8 cellular contexts compared by ENCODE assay signal in genomic region chr19:12665646-12666304, GRCh38. TPM values are rescaled to one million over a fixed set of nuclear protein-coding genes. Genes with fewer than 3 reads are reported as not detected.
A peak's percentile ranks its signal among the peaks of the same experiment; 100 is the strongest.
DNase-seq lines count a peak whose midpoint lies in the region; ATAC-seq, FAIRE-seq and TF ChIP-seq lines count a peak whose summit lies in the region.

No MANE protein-coding gene starts in this region.

- no peak overlapping the region for H3K14ac ChIP-seq in H1 (ENCODE audit: insufficient read length)

- H2BK20ac ChIP-seq in H1 (ENCODE audit: low read length) = no peak overlapping the region

- no peak overlapping the region for H2BK120ac ChIP-seq in H1 (replicated peaks; ENCODE audit: low read depth, low read length)

- TF ChIP-seq POLR2A in H1 (IDR thresholded peaks at IDR 0.05; ENCODE audit: control extremely low read depth in 1 of 2, low read depth in 2 of 2, low read length in 2 of 2) = no peak

- H3K79me2 ChIP-seq in PC-3 (ENCODE audit: low read length) (peaks cover 50% of the 10 kb centered on the region), H1 (ENCODE audit: control insufficient read depth in 1 of 2, insufficient read depth in 2 of 2, low read length in 2 of 2) (peaks cover 0 to 22% of the 10 kb centered on the region in 2 experiments; a peak in 1 of 4 replicates), osteoblast (ENCODE audit: insufficient read depth, low read length) (peaks cover 47% of the 10 kb centered on the region)

- POLR2A ChIA-PET in PC-3 (lab: Charles Lee; ENCODE audit: unreplicated experiment) = interaction anchor here (0.6 kb wide), 2 partner anchors 214 to 382 kb away, joined by 3 to 4 read pairs; no protein-coding TSS in a partner anchor
- POLR2A ChIA-PET in H1 (lab: Charles Lee; ENCODE audit: partially characterized antibody) = interaction anchor here (0.8 to 5.3 kb wide), 7 partner anchors 11 to 1835 kb away, joined by 3 to 31 read pairs (median 7); partner anchors contain the start of genes DHPS and TNPO2

- no peak overlapping the region for H3K18ac ChIP-seq in H1 (ENCODE audit: extremely low read depth, low read length)

- peak overlapping the region; percentile 68 for H2BK12ac ChIP-seq in H1 (ENCODE audit: low read depth, low read length)

- TF ChIP-seq EP300 in H1 (IDR thresholded peaks at IDR 0.05; ENCODE audit: borderline replicate concordance in 1 of 2, low read depth in 2 of 2, low read length in 2 of 2) = no peak

- intact Hi-C loops in PC-3 (cut with micrococcal nuclease) = loop anchor here (2.0 kb wide), 1 partner anchor 55 kb away; the partner anchor contains the start of genes ZNF490 and ZNF791

- H3K4me3 ChIP-seq in PC-3 (ENCODE audit: low read length) = peak overlapping the region; percentile 88
- peak overlapping the region; percentile 88 to 97 (median 92) for H3K4me3 ChIP-seq in H1 (ENCODE audit: extremely low read depth in 1 of 4, insufficient read depth in 2 of 4, low read depth in 3 of 4, low read length in 4 of 4)
- peak overlapping the region; percentile 88 for H3K4me3 ChIP-seq in osteoblast (ENCODE audit: insufficient read depth, low read length)

- peak overlapping the region; percentile 82 for H4K8ac ChIP-seq in H1 (ENCODE audit: extremely low read depth, insufficient read depth, low read length)

- H4K5ac ChIP-seq in H1 (ENCODE audit: insufficient read length, low read depth, low read length) = no peak overlapping the region

- H3K9me3 ChIP-seq in ES-I3 (ENCODE audit: control insufficient read depth, insufficient read depth, low read length) = no peaks in the 10 kb centered on the region
- H3K9me3 ChIP-seq in PC-3 (ENCODE audit: low read length) = no peaks in the 10 kb centered on the region
- no peaks in the 10 kb centered on the region for H3K9me3 ChIP-seq in H1 (ENCODE audit: insufficient read depth in 2 of 2, low read depth in 1 of 2, low read length in 1 of 2)
- no peaks in the 10 kb centered on the region for H3K9me3 ChIP-seq in osteoblast (ENCODE audit: low read depth, low read length)

- H3K23me2 ChIP-seq in H1 (ENCODE audit: low read depth, low read length) = peaks cover 24% of the 10 kb centered on the region

- H3K79me1 ChIP-seq in H1 (ENCODE audit: low read depth, low read length) = peaks cover 4% of the 10 kb centered on the region; the same call in 1 of the 2 replicates

- 85% methylated on average over 12 of the region's 12 CpGs; no CpG with 5 or more reads in 1 of the 2 experiments for WGBS in H1 (ENCODE audit: extremely low coverage in 1 of 2, insufficient coverage in 1 of 2, insufficient read length in 1 of 2, insufficient replicate concordance in 2 of 2, low coverage in 1 of 2, low lambda C conversion rate in 2 of 2, missing lambda C conversion rate in 1 of 2), 2 experiments

- TF ChIP-seq RAD21 in H1 (IDR thresholded peaks at IDR 0.05 in 1 of 2, conservative IDR thresholded peaks at IDR 0.05 in 1 of 2; ENCODE audit: low read depth in 2 of 2, low read length in 2 of 2) = no peak

- no peak overlapping the region for H3K4ac ChIP-seq in H1 (replicated peaks; ENCODE audit: insufficient read length, low read depth, low read length)

- peak overlapping the region; percentile 55; the same call in 1 of the 2 replicates for H2BK5ac ChIP-seq in H1 (ENCODE audit: low read depth, low read length)

- CTCF ChIA-PET in PC-3 (lab: Charles Lee) (no interaction called here), H1 (lab: Charles Lee; ENCODE audit: partially characterized antibody) (interaction anchor here (0.8 to 2.3 kb wide), 5 partner anchors 9 to 102 kb away, joined by 3 to 7 read pairs (median 6); no protein-coding TSS in a partner anchor)

- no peaks in the 10 kb centered on the region for H3F3A ChIP-seq in PC-3 (ENCODE audit: low read length, unreplicated experiment)

- BruUV-seq in PC-3 (replicated peaks; lab: Mats Ljungman, UMichigan) = no TSS peak

- no peak overlapping the region for H2BK15ac ChIP-seq in H1 (ENCODE audit: low read length)

- peak overlapping the region; percentile 90 for H2AFZ ChIP-seq in PC-3 (ENCODE audit: low read length)
- no peak overlapping the region for H2AFZ ChIP-seq in H1 (ENCODE audit: low read length)
- H2AFZ ChIP-seq in osteoblast (ENCODE audit: low read length) = peak overlapping the region; percentile 81

- H4K91ac ChIP-seq in H1 (replicated peaks; ENCODE audit: insufficient read length, low read length) = no peak overlapping the region

- H3K27ac ChIP-seq in PC-3 (ENCODE audit: low read length) (no peak overlapping the region), H1 (ENCODE audit: low read depth, low read length) (peak overlapping the region; percentile 27; the same call in 1 of the 2 replicates), osteoblast (ENCODE audit: low read depth, low read length) (peak overlapping the region; percentile 69)

- DNase-seq in PC-3 (no peak), H1 (ENCODE audit: low read depth in 1 of 2, low spot score in 2 of 2) (no peak), osteoblast (ENCODE audit: insufficient read length, low spot score, missing footprints) (peak; percentile 86), NCI-H146 treated with DMSO at 0.1 percent for 48 hours (lab: John Stamatoyannopoulos, UW; ENCODE audit: unreplicated experiment) (no peak), SHP77 treated with DMSO at 0.1 percent for 48 hours (lab: John Stamatoyannopoulos, UW) (no peak), SKM-1 (lab: John Stamatoyannopoulos, UW; ENCODE audit: unreplicated experiment) (no peak)

- no peaks in the 10 kb centered on the region for H3K27me3 ChIP-seq in PC-3 (ENCODE audit: low read length)
- H3K27me3 ChIP-seq in H1 (replicated peaks in 1 of 4; ENCODE audit: control insufficient read depth in 3 of 4, extremely low read depth in 1 of 4, insufficient read depth in 3 of 4, low read length in 3 of 4) = no peaks in the 10 kb centered on the region; a peak in 1 of 7 replicates
- no peaks in the 10 kb centered on the region for H3K27me3 ChIP-seq in osteoblast (ENCODE audit: insufficient read depth, low read length)

- H3K4me2 ChIP-seq in PC-3 (ENCODE audit: low read length) (peak overlapping the region; percentile 93), H1 (ENCODE audit: insufficient read depth in 1 of 2, low read depth in 2 of 2, low read length in 2 of 2) (peak overlapping the region; percentile 99 to 100), osteoblast (ENCODE audit: insufficient read depth, low read length) (peak overlapping the region; percentile 100)

- H3K9me2 ChIP-seq in PC-3 (replicated peaks; ENCODE audit: low read length) = no peaks in the 10 kb centered on the region

- no peak overlapping the region for H3K56ac ChIP-seq in H1 (replicated peaks; ENCODE audit: insufficient read length, low read depth, low read length)

- H2AK5ac ChIP-seq in H1 (ENCODE audit: low read depth, low read length) = peak overlapping the region; percentile 17; the same call in 1 of the 2 replicates

- H3K36me3 ChIP-seq in ES-I3 (ENCODE audit: insufficient read depth, low read length) (no peaks in the 10 kb centered on the region; the same call in 1 of the 2 replicates), PC-3 (ENCODE audit: low read depth, low read length) (peaks cover 18% of the 10 kb centered on the region), H1 (ENCODE audit: control insufficient read depth in 2 of 4, insufficient read depth in 4 of 4, low read length in 3 of 4) (peaks cover 6 to 10% (median 6%) of the 10 kb centered on the region in 4 experiments; a peak in 5 of 8 replicates), osteoblast (ENCODE audit: insufficient read depth, low read length) (peaks cover 23% of the 10 kb centered on the region)

- H3K4me1 ChIP-seq in ES-I3 (ENCODE audit: insufficient read depth, low read length) (no peaks in the 10 kb centered on the region), PC-3 (ENCODE audit: insufficient read depth, low read length) (peaks cover 31% of the 10 kb centered on the region), H1 (replicated peaks in 1 of 4; ENCODE audit: control insufficient read depth in 3 of 4, insufficient read depth in 4 of 4, low read length in 3 of 4) (peaks cover 3 to 22% (median 7%) of the 10 kb centered on the region in 4 experiments), osteoblast (ENCODE audit: insufficient read depth, low read length) (peaks cover 33% of the 10 kb centered on the region)

- FAIRE-seq in H1 (lab: Jason Lieb, UNC) = no peak

- peak overlapping the region; percentile 68 for H3K9ac ChIP-seq in ES-I3 (ENCODE audit: low read depth, low read length)
- H3K9ac ChIP-seq in PC-3 (ENCODE audit: low read length) = peak overlapping the region; percentile 80
- H3K9ac ChIP-seq in H1 (replicated peaks in 1 of 4; ENCODE audit: extremely low read depth in 1 of 4, low read depth in 3 of 4, low read length in 3 of 4) = peak overlapping the region in 3 of 4 experiments; percentile 10 to 91 (median 71); a peak in 6 of 7 replicates

- H4K20me1 ChIP-seq in PC-3 (ENCODE audit: low read length) (no peaks in the 10 kb centered on the region), H1 (replicated peaks in 1 of 2; ENCODE audit: control insufficient read depth in 1 of 2, insufficient read depth in 2 of 2, low read length in 2 of 2) (peaks cover 0 to 9% of the 10 kb centered on the region in 2 experiments), osteoblast (ENCODE audit: insufficient read depth, low read length) (no peaks in the 10 kb centered on the region)

- H3K23ac ChIP-seq in H1 (ENCODE audit: insufficient read length) = no peak overlapping the region

- TF ChIP-seq CTCF in PC-3 (conservative IDR thresholded peaks at IDR 0.05; ENCODE audit: low read depth, low read length) (no peak), H1 (IDR thresholded peaks at IDR 0.05; ENCODE audit: control extremely low read depth in 1 of 3, insufficient read depth in 1 of 3, low read depth in 1 of 3, low read length in 3 of 3) (no peak), osteoblast (IDR thresholded peaks at IDR 0.05; ENCODE audit: extremely low read depth, low read depth, low read length) (no peak)

- peak; percentile 12 for ATAC-seq in PC-3
- no peak for ATAC-seq in GM18868 (IDR thresholded peaks at IDR 0.05; ENCODE audit: unreplicated experiment)

RNA-seq across cellular contexts. Expression of gene MAN2B1, which starts 0.8 kb away (rescaled TPM):
- 62.9 and 67.5 TPM in 2 replicates for total RNA-seq in PC-3 (2014; rRNA removed)
- total RNA-seq in H1 (2021; fragmentation: NEBNext Ultra II Directional; extraction: Animal tissue kit (Norgen Biotek cat#: 25700)) = 71.1 and 76.3 TPM in 2 replicates
- 55.3 and 73.6 TPM in 2 replicates for polyA plus RNA-seq in H1 (2011; rRNA removed)
- 37.2 TPM for polyA plus RNA-seq in H1 (2011; cell fraction: cytosol; rRNA removed)
- polyA plus RNA-seq in H1 (2011; cell fraction: nucleus; rRNA removed) = 135 TPM
- 77.3 to 97.8 TPM (median 85.4 TPM) in 4 replicates for polyA plus RNA-seq in H1 (2012, experiment 1 of 2)
- 111 TPM for polyA plus RNA-seq in H1 (2012, experiment 2 of 2)
- 82.3 TPM for polyA plus RNA-seq in H1 (2013, experiment 1 of 2)
- polyA plus RNA-seq in H1 (2013, experiment 2 of 2) = 71.8 TPM
- 33.2 and 37.4 TPM in 2 replicates for polyA minus RNA-seq in H1 (2011; rRNA and poly(A)+ RNA removed)
- 30.5 TPM for polyA minus RNA-seq in H1 (2011; cell fraction: cytosol; rRNA and poly(A)+ RNA removed)
- polyA minus RNA-seq in H1 (2011; cell fraction: nucleus; rRNA and poly(A)+ RNA removed) = 48.4 TPM
- total RNA-seq in osteoblast = 35.8 and 43.0 TPM in 2 replicates

RNA-seq across cellular contexts. Expression of gene WDR83, which starts 0.8 kb away (rescaled TPM):
- total RNA-seq in PC-3 (2014; rRNA removed) (39.5 and 53.5 TPM in 2 replicates), osteoblast (5.0 and 8.0 TPM in 2 replicates)
- 15.3 and 19.6 TPM in 2 replicates for total RNA-seq in H1 (2021; fragmentation: NEBNext Ultra II Directional; extraction: Animal tissue kit (Norgen Biotek cat#: 25700))
- 12.6 and 24.5 TPM in 2 replicates for polyA plus RNA-seq in H1 (2011; rRNA removed)
- 18.9 TPM for polyA plus RNA-seq in H1 (2011; cell fraction: cytosol; rRNA removed)
- 26.4 TPM for polyA plus RNA-seq in H1 (2011; cell fraction: nucleus; rRNA removed)
- 13.4 to 22.0 TPM (median 20.4 TPM) in 4 replicates for polyA plus RNA-seq in H1 (2012, experiment 1 of 2)
- 12.1 TPM for polyA plus RNA-seq in H1 (2012, experiment 2 of 2)
- polyA plus RNA-seq in H1 (2013, experiment 1 of 2) = 7.6 TPM
- polyA plus RNA-seq in H1 (2013, experiment 2 of 2) = 7.5 TPM
- polyA minus RNA-seq in H1 (2011; rRNA and poly(A)+ RNA removed) = 8.0 and 9.6 TPM in 2 replicates
- polyA minus RNA-seq in H1 (2011; cell fraction: cytosol; rRNA and poly(A)+ RNA removed) = 6.5 TPM
- polyA minus RNA-seq in H1 (2011; cell fraction: nucleus; rRNA and poly(A)+ RNA removed) = 16.5 TPM

RNA-seq across cellular contexts. Expression of gene DHPS, which starts 15.9 kb away (rescaled TPM):
- total RNA-seq in PC-3 (2014; rRNA removed) (140 and 150 TPM in 2 replicates), osteoblast (50.4 and 52.5 TPM in 2 replicates)
- 86.6 and 88.8 TPM in 2 replicates for total RNA-seq in H1 (2021; fragmentation: NEBNext Ultra II Directional; extraction: Animal tissue kit (Norgen Biotek cat#: 25700))
- polyA plus RNA-seq in H1 (2011; rRNA removed) = 99.6 and 118 TPM in 2 replicates
- 128 TPM for polyA plus RNA-seq in H1 (2011; cell fraction: cytosol; rRNA removed)
- 156 TPM for polyA plus RNA-seq in H1 (2011; cell fraction: nucleus; rRNA removed)
- 90.2 to 103 TPM (median 99.3 TPM) in 4 replicates for polyA plus RNA-seq in H1 (2012, experiment 1 of 2)
- polyA plus RNA-seq in H1 (2012, experiment 2 of 2) = 104 TPM
- 58.7 TPM for polyA plus RNA-seq in H1 (2013, experiment 1 of 2)
- polyA plus RNA-seq in H1 (2013, experiment 2 of 2) = 57.5 TPM
- 66.7 and 78.4 TPM in 2 replicates for polyA minus RNA-seq in H1 (2011; rRNA and poly(A)+ RNA removed)
- polyA minus RNA-seq in H1 (2011; cell fraction: cytosol; rRNA and poly(A)+ RNA removed) = 38.5 TPM
- polyA minus RNA-seq in H1 (2011; cell fraction: nucleus; rRNA and poly(A)+ RNA removed) = 62.3 TPM

RNA-seq across cellular contexts. Expression of gene GNG14, which starts 22.0 kb away (rescaled TPM):
- total RNA-seq in PC-3 (2014; rRNA removed) (not detected in 2 replicates), osteoblast (not detected in 2 replicates)
- total RNA-seq in H1 (2021; fragmentation: NEBNext Ultra II Directional; extraction: Animal tissue kit (Norgen Biotek cat#: 25700)) = not detected in 2 replicates
- polyA plus RNA-seq in H1 (2011; rRNA removed) = not detected in 2 replicates
- polyA plus RNA-seq in H1 (2011; cell fraction: cytosol; rRNA removed) = not detected
- not detected for polyA plus RNA-seq in H1 (2011; cell fraction: nucleus; rRNA removed)
- not detected in 4 replicates for polyA plus RNA-seq in H1 (2012, experiment 1 of 2)
- not detected for polyA plus RNA-seq in H1 (2012, experiment 2 of 2)
- not detected for polyA plus RNA-seq in H1 (2013, experiment 1 of 2)
- polyA plus RNA-seq in H1 (2013, experiment 2 of 2) = not detected
- not detected in 2 replicates for polyA minus RNA-seq in H1 (2011; rRNA and poly(A)+ RNA removed)
- not detected for polyA minus RNA-seq in H1 (2011; cell fraction: cytosol; rRNA and poly(A)+ RNA removed)
- not detected for polyA minus RNA-seq in H1 (2011; cell fraction: nucleus; rRNA and poly(A)+ RNA removed)

RNA-seq across cellular contexts. Expression of gene FBXW9, which starts 30.7 kb away (rescaled TPM):
- total RNA-seq in PC-3 (2014; rRNA removed) = 27.5 and 34.6 TPM in 2 replicates
- 10.8 and 11.1 TPM in 2 replicates for total RNA-seq in H1 (2021; fragmentation: NEBNext Ultra II Directional; extraction: Animal tissue kit (Norgen Biotek cat#: 25700))
- 30.1 and 36.4 TPM in 2 replicates for polyA plus RNA-seq in H1 (2011; rRNA removed)
- polyA plus RNA-seq in H1 (2011; cell fraction: cytosol; rRNA removed) = 22.3 TPM
- polyA plus RNA-seq in H1 (2011; cell fraction: nucleus; rRNA removed) = 26.5 TPM
- polyA plus RNA-seq in H1 (2012, experiment 1 of 2) = 6.1 to 13.8 TPM (median 12.7 TPM) in 4 replicates
- polyA plus RNA-seq in H1 (2012, experiment 2 of 2) = 13.7 TPM
- polyA plus RNA-seq in H1 (2013, experiment 1 of 2) = 7.6 TPM
- 7.2 TPM for polyA plus RNA-seq in H1 (2013, experiment 2 of 2)
- polyA minus RNA-seq in H1 (2011; rRNA and poly(A)+ RNA removed) = 6.0 and 7.9 TPM in 2 replicates
- polyA minus RNA-seq in H1 (2011; cell fraction: cytosol; rRNA and poly(A)+ RNA removed) = 8.1 TPM
- 6.7 TPM for polyA minus RNA-seq in H1 (2011; cell fraction: nucleus; rRNA and poly(A)+ RNA removed)
- 17.1 and 18.5 TPM in 2 replicates for total RNA-seq in osteoblast
